ENCODE assay signal across 22 cellular contexts in the genomic region with DNA sequence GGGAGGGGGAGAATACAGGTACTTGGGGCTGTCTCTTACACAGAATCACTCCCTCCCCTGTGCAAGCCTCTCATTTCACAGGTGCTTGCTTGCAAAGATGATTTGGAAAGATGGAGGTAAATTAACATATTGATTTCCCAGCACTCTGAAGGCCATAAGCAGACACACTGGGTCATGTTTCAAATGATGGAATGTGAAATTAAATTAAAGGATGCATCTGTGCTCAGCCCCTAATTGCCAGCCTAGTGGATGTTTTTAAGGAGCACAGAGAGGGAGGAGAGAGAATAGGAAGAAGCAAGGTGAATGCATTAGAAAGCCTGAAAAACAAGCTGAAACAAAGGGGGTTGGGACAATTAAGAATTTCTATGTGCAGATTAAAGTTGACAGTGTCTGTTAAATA.
"Had no signal": no experiment of that assay in that cellular context is flagged by ENCODE, and none has a peak within 500 bp of the region (broad histone marks: within the 10 kb centered on the region; RNA-seq: fewer than 3 reads in every experiment).

No MANE protein-coding gene starts in this region.

- H3K27ac ChIP-seq: heart right ventricle, neural progenitor cell, ovary, right atrium auricular region, sigmoid colon, skin epidermis, testis, tibial nerve, upper lobe of right lung, vagina had no signal

- ATAC-seq: heart right ventricle; left lobe of liver; naive thymus-derived CD4-positive, alpha-beta T cell; stimulated activated naive B cell treated with anti-CD40 and anti-IgM and Interleukin-4, amounts not matched to agents 10 μg/mL and 1 μg/mL and 100 μg/mL, for 72 hours; stimulated activated naive CD8-positive, alpha-beta T cell treated with anti-CD3 and anti-CD28 coated beads, Interleukin-15, amount 100 ng/mL, for 72 hours; upper lobe of right lung had no signal

- H3K36me3 Mint-ChIP-seq: neural progenitor cell; stimulated activated naive B cell treated with anti-CD40 and anti-IgM and Interleukin-4, amounts not matched to agents 10 μg/mL and 1 μg/mL and 100 μg/mL, for 72 hours had no signal

- DNase-seq: dermis blood vessel endothelial cell; erythroblast; foreskin melanocyte; heart right ventricle; islet precursor cell; mammary epithelial cell; naive thymus-derived CD4-positive, alpha-beta T cell; nucleus accumbens; ovary; sigmoid colon; stimulated activated CD4-positive, alpha-beta T cell treated with anti-CD3 and anti-CD28 coated beads, Interleukin-2, amount 100 ng/mL, for 24 hours; stimulated activated CD4-positive, alpha-beta T cell treated with anti-CD3 and anti-CD28 coated beads, Interleukin-4, amount 100 ng/mL, for 4 hours; stimulated activated naive B cell treated with anti-CD40 and anti-IgM and Interleukin-4, amounts not matched to agents 10 μg/mL and 1 μg/mL and 100 μg/mL, for 72 hours; stimulated activated naive CD8-positive, alpha-beta T cell treated with anti-CD3 and anti-CD28 coated beads, Interleukin-15, amount 100 ng/mL, for 72 hours; testis; upper lobe of right lung had no signal

- H3K4me3 Mint-ChIP-seq: naive thymus-derived CD4-positive, alpha-beta T cell; neural progenitor cell; stimulated activated naive B cell treated with anti-CD40 and anti-IgM and Interleukin-4, amounts not matched to agents 10 μg/mL and 1 μg/mL and 100 μg/mL, for 72 hours; stimulated activated naive CD8-positive, alpha-beta T cell treated with anti-CD3 and anti-CD28 coated beads, Interleukin-15, amount 100 ng/mL, for 72 hours had no signal

- H3K9me3 Mint-ChIP-seq: neural progenitor cell; stimulated activated naive B cell treated with anti-CD40 and anti-IgM and Interleukin-4, amounts not matched to agents 10 μg/mL and 1 μg/mL and 100 μg/mL, for 72 hours had no signal

- H3K27me3 ChIP-seq: neural progenitor cell, ovary, right atrium auricular region, sigmoid colon, testis, tibial nerve, upper lobe of right lung, vagina had no signal

- H3K27ac Mint-ChIP-seq: neural progenitor cell; stimulated activated naive B cell treated with anti-CD40 and anti-IgM and Interleukin-4, amounts not matched to agents 10 μg/mL and 1 μg/mL and 100 μg/mL, for 72 hours; stimulated activated naive CD8-positive, alpha-beta T cell treated with anti-CD3 and anti-CD28 coated beads, Interleukin-15, amount 100 ng/mL, for 72 hours had no signal

- H3K4me1 ChIP-seq: heart right ventricle, right atrium auricular region, tibial nerve, upper lobe of right lung, vagina had no signal
